Comparison of ENCODE assay signal across 1 cellular context in genomic region chr4:6917445-6918241, GRCh38.
TF ChIP-seq lines count a peak whose summit lies in the region.

No MANE protein-coding gene starts in this region.

TF ChIP-seq in HepG2, 621 proteins besides CTCF, POLR2A, EP300 and RAD21 (continued from another document and continues in another):
- TF ChIP-seq ZSCAN21 (CRISPR knock-in tag; IDR thresholded peaks at IDR 0.05; ENCODE audit: borderline replicate concordance) = peak; percentile 93
- no peak for TF ChIP-seq NFE2L1 (CRISPR knock-in tag; IDR thresholded peaks at IDR 0.05; ENCODE audit: borderline replicate concordance)
- peak; percentile 91; the same call in 1 of the 2 replicates for TF ChIP-seq REPIN1 (CRISPR knock-in tag; IDR thresholded peaks at IDR 0.05; ENCODE audit: borderline replicate concordance, low read depth)
- no peak for TF ChIP-seq ZNF121 (CRISPR knock-in tag; IDR thresholded peaks at IDR 0.05)
- TF ChIP-seq ZNF761 (CRISPR knock-in tag; conservative IDR thresholded peaks at IDR 0.05) = 0 out of 2 replicates have a peak, but pooled peaks have one; percentile 54
- no peak for TF ChIP-seq CAMTA2 (CRISPR knock-in tag; IDR thresholded peaks at IDR 0.05; ENCODE audit: borderline replicate concordance)
- no peak for TF ChIP-seq ZNF207 (IDR thresholded peaks at IDR 0.05; ENCODE audit: borderline replicate concordance)
- peak; percentile 72; the same call in 1 of the 2 replicates for TF ChIP-seq ZNF160 (CRISPR knock-in tag; IDR thresholded peaks at IDR 0.05)
- TF ChIP-seq KLF13 (CRISPR knock-in tag; IDR thresholded peaks at IDR 0.05) = no peak
- TF ChIP-seq ZNF274 (CRISPR knock-in tag; IDR thresholded peaks at IDR 0.05) = peak; percentile 94; the same call in 1 of the 2 replicates
- no peak; the same call in 1 of the 2 replicates for TF ChIP-seq DR1 (CRISPR knock-in tag; IDR thresholded peaks at IDR 0.05)
- TF ChIP-seq MLLT10 (CRISPR knock-in tag; IDR thresholded peaks at IDR 0.05) = no peak
- TF ChIP-seq TEF (CRISPR knock-in tag; IDR thresholded peaks at IDR 0.05) = peak; percentile 47; the same call in 1 of the 2 replicates
- TF ChIP-seq ZNF468 (CRISPR knock-in tag; IDR thresholded peaks at IDR 0.05) = peak; percentile 5; the same call in 1 of the 2 replicates
- TF ChIP-seq GATAD2A (CRISPR knock-in tag; IDR thresholded peaks at IDR 0.05) = peak; percentile 94
- peak; percentile 91 for TF ChIP-seq MYC (CRISPR knock-in tag; IDR thresholded peaks at IDR 0.05; ENCODE audit: borderline replicate concordance)
- no peak for TF ChIP-seq MXD3 (CRISPR knock-in tag; IDR thresholded peaks at IDR 0.05)
- TF ChIP-seq USF2 (IDR thresholded peaks at IDR 0.05; ENCODE audit: low read depth, low read length) = no peak
- no peak; the same call in 1 of the 2 replicates for TF ChIP-seq USF2 (CRISPR knock-in tag; IDR thresholded peaks at IDR 0.05; ENCODE audit: borderline replicate concordance)
- no peak for TF ChIP-seq ZXDC (CRISPR knock-in tag; IDR thresholded peaks at IDR 0.05)
- TF ChIP-seq GZF1 (CRISPR knock-in tag; IDR thresholded peaks at IDR 0.05) = peak; percentile 87; the same call in 1 of the 2 replicates
- no peak for TF ChIP-seq SP1 (IDR thresholded peaks at IDR 0.05)
- no peak; the same call in 1 of the 2 replicates for TF ChIP-seq SP1 (CRISPR knock-in tag; IDR thresholded peaks at IDR 0.05)
- no peak for TF ChIP-seq GRHL1 (CRISPR knock-in tag; conservative IDR thresholded peaks at IDR 0.05)
- TF ChIP-seq ZNF878 (CRISPR knock-in tag; IDR thresholded peaks at IDR 0.05) = peak; percentile 41
- peak; percentile 68; the same call in 1 of the 2 replicates for TF ChIP-seq ZNF646 (CRISPR knock-in tag; IDR thresholded peaks at IDR 0.05)
- no peak for TF ChIP-seq ZNF326 (CRISPR knock-in tag; IDR thresholded peaks at IDR 0.05; ENCODE audit: borderline replicate concordance)
- TF ChIP-seq GTF3A (CRISPR knock-in tag; conservative IDR thresholded peaks at IDR 0.05) = 0 out of 2 replicates have a peak, but pooled peaks have one; percentile 59
- peak; percentile 74; the same call in 1 of the 2 replicates for TF ChIP-seq HES4 (CRISPR knock-in tag; IDR thresholded peaks at IDR 0.05; ENCODE audit: borderline replicate concordance)
- 0 out of 2 replicates have a peak, but pooled peaks have one; percentile 46 for TF ChIP-seq GLI4 (CRISPR knock-in tag; IDR thresholded peaks at IDR 0.05; ENCODE audit: borderline replicate concordance)
- no peak for TF ChIP-seq REST (IDR thresholded peaks at IDR 0.05; ENCODE audit: borderline replicate concordance in 1 of 2, low read depth in 1 of 2, low read length in 2 of 2)
- peak; percentile 94 for TF ChIP-seq SAP130 (CRISPR knock-in tag; IDR thresholded peaks at IDR 0.05; ENCODE audit: low read depth)
- peak; percentile 85; the same call in 1 of the 2 replicates for TF ChIP-seq THRA (CRISPR knock-in tag; IDR thresholded peaks at IDR 0.05; ENCODE audit: borderline replicate concordance)
- no peak for TF ChIP-seq PBX3 (CRISPR knock-in tag; IDR thresholded peaks at IDR 0.05; ENCODE audit: borderline replicate concordance)
- TF ChIP-seq ZEB1 (IDR thresholded peaks at IDR 0.05; ENCODE audit: insufficient replicate concordance, low read depth) = peak; percentile 75
